In the genomic region with DNA sequence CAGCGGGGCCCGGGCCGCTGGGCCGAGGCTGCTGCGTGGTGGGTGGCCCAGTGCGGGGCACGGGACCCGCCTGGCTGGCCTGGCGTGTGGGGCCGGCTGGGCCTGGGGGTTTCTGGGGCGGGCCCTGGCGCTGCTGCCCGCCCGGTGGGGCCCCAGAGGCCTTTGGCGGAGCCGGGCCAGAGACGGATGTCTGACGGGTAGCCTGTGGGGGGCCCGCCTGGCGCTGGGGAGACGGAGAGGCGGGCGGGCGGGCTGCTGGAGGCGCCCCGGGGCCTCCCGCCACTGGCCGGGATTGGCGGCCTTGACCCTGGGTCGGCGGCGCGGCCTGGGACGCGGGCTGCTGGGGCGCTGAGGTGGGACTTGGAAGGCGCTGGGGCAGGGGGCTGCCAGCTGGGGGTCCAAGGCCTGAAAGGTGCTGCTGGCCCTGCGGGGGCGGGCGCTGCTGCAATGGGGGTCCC, we compare ENCODE assay signal across 1 cellular context.
TF ChIP-seq lines count a peak whose summit lies in the region.

No MANE protein-coding gene starts in this region.

TF ChIP-seq in HepG2, 621 proteins besides CTCF, POLR2A, EP300 and RAD21:
- TF ChIP-seq NR2C2 (CRISPR knock-in tag; IDR thresholded peaks at IDR 0.05; ENCODE audit: borderline replicate concordance) (no peak), FOSL2 (CRISPR knock-in tag; IDR thresholded peaks at IDR 0.05) (no peak), PBX2 (CRISPR knock-in tag; IDR thresholded peaks at IDR 0.05) (no peak), ZNF7 (CRISPR knock-in tag; IDR thresholded peaks at IDR 0.05) (no peak), KLF9 (CRISPR knock-in tag; IDR thresholded peaks at IDR 0.05; ENCODE audit: low read depth) (no peak), SMARCE1 (IDR thresholded peaks at IDR 0.05; ENCODE audit: borderline replicate concordance) (no peak), ZNF253 (CRISPR knock-in tag; IDR thresholded peaks at IDR 0.05; ENCODE audit: borderline replicate concordance) (no peak), RFXAP (CRISPR knock-in tag; IDR thresholded peaks at IDR 0.05; ENCODE audit: borderline replicate concordance) (no peak), TRIM22 (IDR thresholded peaks at IDR 0.05) (no peak), ZNF766 (CRISPR knock-in tag; IDR thresholded peaks at IDR 0.05; ENCODE audit: borderline replicate concordance) (no peak), ZNF607 (CRISPR knock-in tag; IDR thresholded peaks at IDR 0.05; ENCODE audit: borderline replicate concordance) (no peak), HDAC1 (CRISPR knock-in tag; IDR thresholded peaks at IDR 0.05) (no peak), NAIF1 (CRISPR knock-in tag; IDR thresholded peaks at IDR 0.05; ENCODE audit: borderline replicate concordance) (no peak)
- TF ChIP-seq, protein P1, sequence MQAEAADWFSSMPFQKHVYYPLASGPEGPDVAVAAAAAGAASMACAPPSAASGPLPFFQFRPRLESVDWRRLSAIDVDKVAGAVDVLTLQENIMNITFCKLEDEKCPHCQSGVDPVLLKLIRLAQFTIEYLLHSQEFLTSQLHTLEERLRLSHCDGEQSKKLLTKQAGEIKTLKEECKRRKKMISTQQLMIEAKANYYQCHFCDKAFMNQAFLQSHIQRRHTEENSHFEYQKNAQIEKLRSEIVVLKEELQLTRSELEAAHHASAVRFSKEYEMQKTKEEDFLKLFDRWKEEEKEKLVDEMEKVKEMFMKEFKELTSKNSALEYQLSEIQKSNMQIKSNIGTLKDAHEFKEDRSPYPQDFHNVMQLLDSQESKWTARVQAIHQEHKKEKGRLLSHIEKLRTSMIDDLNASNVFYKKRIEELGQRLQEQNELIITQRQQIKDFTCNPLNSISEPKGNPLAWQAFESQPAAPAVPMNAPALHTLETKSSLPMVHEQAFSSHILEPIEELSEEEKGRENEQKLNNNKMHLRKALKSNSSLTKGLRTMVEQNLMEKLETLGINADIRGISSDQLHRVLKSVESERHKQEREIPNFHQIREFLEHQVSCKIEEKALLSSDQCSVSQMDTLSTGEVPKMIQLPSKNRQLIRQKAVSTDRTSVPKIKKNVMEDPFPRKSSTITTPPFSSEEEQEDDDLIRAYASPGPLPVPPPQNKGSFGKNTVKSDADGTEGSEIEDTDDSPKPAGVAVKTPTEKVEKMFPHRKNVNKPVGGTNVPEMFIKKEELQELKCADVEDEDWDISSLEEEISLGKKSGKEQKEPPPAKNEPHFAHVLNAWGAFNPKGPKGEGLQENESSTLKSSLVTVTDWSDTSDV (CRISPR knock-in tag; IDR thresholded peaks at IDR 0.05): no peak
